ENCODE assay signal across 13 cellular contexts in genomic region chr3:33911525-33912322, GRCh38.
DNase-seq lines count a peak whose midpoint lies in the region; TF ChIP-seq lines count a peak whose summit lies in the region.
"Had no signal": no experiment of that assay in that cellular context is flagged by ENCODE, and none has a peak within 500 bp of the region (broad histone marks: within the 10 kb centered on the region; RNA-seq: fewer than 3 reads in every experiment).

No MANE protein-coding gene starts in this region.

- H3K27me3 Mint-ChIP-seq in H9 (ENCODE audit: low read depth), result peaks cover 2% of the 10 kb centered on the region; the same call in 1 of the 2 replicates
- H3K27me3 Mint-ChIP-seq: activated naive CD8-positive, alpha-beta T cell treated with anti-CD3 and anti-CD28 coated beads, Interleukin-2, amount 10 ng/mL, durations not matched to agents 7 days and 5 days had no signal

- H2BK120ac ChIP-seq in mesendoderm (ENCODE audit: low read depth, low read length) (no peak overlapping the region), H9 (ENCODE audit: low read depth, low read length, poor library complexity, severe bottlenecking) (no peak overlapping the region)

- H3K56ac ChIP-seq in mesendoderm (ENCODE audit: low read length) (no peak overlapping the region), H9 (ENCODE audit: insufficient read length, low read depth, low read length) (no peak overlapping the region)

- H3K27ac Mint-ChIP-seq in H9, result no peak overlapping the region
- H3K27ac Mint-ChIP-seq: activated naive CD8-positive, alpha-beta T cell treated with anti-CD3 and anti-CD28 coated beads, Interleukin-2, amount 10 ng/mL, durations not matched to agents 7 days and 5 days; natural killer cell treated with Interleukin-12 subunit alpha and Interleukin-12 subunit beta and Interleukin-15 and Interleukin-18, amount 100 ng/mL, for 72 hours had no signal

- H3K18ac ChIP-seq in mesendoderm (ENCODE audit: low read length) (no peak overlapping the region), H9 (ENCODE audit: insufficient read length, low read depth, low read length) (no peak overlapping the region)

- H4K8ac ChIP-seq in mesendoderm (ENCODE audit: low read depth, low read length) (no peak overlapping the region), H9 (replicated peaks; ENCODE audit: insufficient read length, low read depth, low read length) (no peak overlapping the region)

- no peak for TF ChIP-seq CTCF in NB4 (IDR thresholded peaks at IDR 0.05; ENCODE audit: low read depth, low read length)
- TF ChIP-seq CTCF in H9 (conservative IDR thresholded peaks at IDR 0.05), result no peak

- H2BK20ac ChIP-seq in H9 (ENCODE audit: low read depth, low read length, poor library complexity, severe bottlenecking), result no peak overlapping the region

- H3K79me2 ChIP-seq in mesendoderm (ENCODE audit: control insufficient read depth, insufficient read depth, low read length) (no peaks in the 10 kb centered on the region), H9 (ENCODE audit: insufficient read depth, low read length) (no peaks in the 10 kb centered on the region)

- no peaks in the 10 kb centered on the region for H4K20me1 ChIP-seq in H9 (ENCODE audit: control insufficient read depth, insufficient read depth, insufficient read length)

- H3K4me3 ChIP-seq in NB4 (ENCODE audit: low read depth, low read length) (no peak overlapping the region), mesendoderm (ENCODE audit: low read length) (no peak overlapping the region)

- no peak overlapping the region for H3K4me3 Mint-ChIP-seq in H9
- H3K4me3 Mint-ChIP-seq: activated naive CD8-positive, alpha-beta T cell treated with anti-CD3 and anti-CD28 coated beads, Interleukin-2, amount 10 ng/mL, durations not matched to agents 7 days and 5 days; natural killer cell treated with Interleukin-12 subunit alpha and Interleukin-12 subunit beta and Interleukin-15 and Interleukin-18, amount 100 ng/mL, for 72 hours had no signal

- no peak overlapping the region for H3K23ac ChIP-seq in mesendoderm (ENCODE audit: low read length)
- no peak overlapping the region for H3K23ac ChIP-seq in H9 (ENCODE audit: insufficient read length, low read depth, low read length)

- peaks cover 3 to 6% of the 10 kb centered on the region in 2 experiments; a peak in 2 of 4 replicates for H3K4me1 Mint-ChIP-seq in H9
- H3K4me1 Mint-ChIP-seq: activated naive CD8-positive, alpha-beta T cell treated with anti-CD3 and anti-CD28 coated beads, Interleukin-2, amount 10 ng/mL, durations not matched to agents 7 days and 5 days had no signal

- peaks cover 3% of the 10 kb centered on the region for H3K4me1 ChIP-seq in mesendoderm (ENCODE audit: control insufficient read depth, low read depth, low read length)
- no peaks in the 10 kb centered on the region for H3K4me1 ChIP-seq in H9 (ENCODE audit: insufficient read depth, low read length)

- no peak overlapping the region for H2BK12ac ChIP-seq in H9 (ENCODE audit: insufficient read length, low read depth, low read length)

- no peak overlapping the region for H2AK5ac ChIP-seq in mesendoderm (ENCODE audit: low read length)
- no peak overlapping the region for H2AK5ac ChIP-seq in H9 (ENCODE audit: insufficient read length, low read length)

- no peak overlapping the region for H4K91ac ChIP-seq in H9 (ENCODE audit: insufficient read length, low read depth, low read length)

- H2BK5ac ChIP-seq in mesendoderm (ENCODE audit: low read length) (no peak overlapping the region), H9 (ENCODE audit: insufficient read length, low read length) (no peak overlapping the region)

- no peaks in the 10 kb centered on the region for H3K9me3 Mint-ChIP-seq in H9
- H3K9me3 Mint-ChIP-seq: activated naive CD8-positive, alpha-beta T cell treated with anti-CD3 and anti-CD28 coated beads, Interleukin-2, amount 10 ng/mL, durations not matched to agents 7 days and 5 days; natural killer cell treated with Interleukin-12 subunit alpha and Interleukin-12 subunit beta and Interleukin-15 and Interleukin-18, amount 100 ng/mL, for 72 hours had no signal

- H3K23me2 ChIP-seq in H9 (ENCODE audit: insufficient read length, low read depth, low read length, poor library complexity, severe bottlenecking), result no peaks in the 10 kb centered on the region

- H2BK15ac ChIP-seq in mesendoderm (replicated peaks; ENCODE audit: low read depth) (no peak overlapping the region), H9 (ENCODE audit: low read depth, low read length) (no peak overlapping the region)

- no peak overlapping the region for H3K4me2 ChIP-seq in mesendoderm (ENCODE audit: low read length)
- no peak overlapping the region for H3K4me2 ChIP-seq in H9 (ENCODE audit: insufficient read depth, insufficient read length, low read length)

- H3K79me1 ChIP-seq in mesendoderm (ENCODE audit: low read length) (no peaks in the 10 kb centered on the region), H9 (ENCODE audit: insufficient read depth, low read depth, low read length, poor library complexity, severe bottlenecking) (no peaks in the 10 kb centered on the region)

- no peak overlapping the region for H4K5ac ChIP-seq in mesendoderm (ENCODE audit: low read length)
- H4K5ac ChIP-seq in H9 (ENCODE audit: insufficient read length, low read depth, low read length), result no peak overlapping the region

- no peaks in the 10 kb centered on the region for H3K36me3 ChIP-seq in mesendoderm (ENCODE audit: control insufficient read depth, insufficient read depth, low read length)

- peak; percentile 81 for DNase-seq in EL
- peak; percentile 51 for DNase-seq in NB4 (ENCODE audit: low read depth)
- peak; percentile 24 for DNase-seq in astrocyte of the hippocampus (ENCODE audit: low read depth, low spot score)
- DNase-seq in mesendoderm, result peak; percentile 23
- DNase-seq in H9, result no peak
- DNase-seq in stimulated activated CD4-positive, alpha-beta T cell treated with anti-CD3 and anti-CD28 coated beads, Interleukin-4, amount 100 ng/mL, for 4 hours, result no peak
- DNase-seq in middle frontal gyrus (ENCODE audit: extremely low spot score, low spot score), result no peak
- DNase-seq in GOT3 (lab: John Stamatoyannopoulos, UW), result no peak
- DNase-seq: activated CD4-positive, alpha-beta T cell treated with anti-CD3 and anti-CD28 coated beads for 4 hours; activated naive CD8-positive, alpha-beta T cell treated with anti-CD3 and anti-CD28 coated beads, Interleukin-2, amount 10 ng/mL, durations not matched to agents 7 days and 5 days; Caco-2; stimulated activated CD4-positive, alpha-beta T cell treated with anti-CD3 and anti-CD28 coated beads, Interleukin-15, amount 100 ng/mL, for 24 hours had no signal

- H3K9me3 ChIP-seq in H9 (ENCODE audit: control insufficient read depth, low read depth, low read length), result no peaks in the 10 kb centered on the region
- H3K9me3 ChIP-seq: Caco-2 had no signal

- H3T11ph ChIP-seq in H9 (ENCODE audit: low read length), result no peak overlapping the region

- H3K14ac ChIP-seq in H9 (ENCODE audit: insufficient read depth, low read length), result no peak overlapping the region

- no peaks in the 10 kb centered on the region; a peak in 1 of 7 replicates for H3K36me3 Mint-ChIP-seq in H9 (ENCODE audit: insufficient read depth in 1 of 3, low read depth in 3 of 3)
- H3K36me3 Mint-ChIP-seq: activated naive CD8-positive, alpha-beta T cell treated with anti-CD3 and anti-CD28 coated beads, Interleukin-2, amount 10 ng/mL, durations not matched to agents 7 days and 5 days; natural killer cell treated with Interleukin-12 subunit alpha and Interleukin-12 subunit beta and Interleukin-15 and Interleukin-18, amount 100 ng/mL, for 72 hours had no signal

- H3K27ac ChIP-seq in mesendoderm (ENCODE audit: low read depth, low read length) (no peak overlapping the region), H9 (ENCODE audit: insufficient read length, low read depth, low read length) (no peak overlapping the region)

- TF ChIP-seq POLR2A in NB4 (IDR thresholded peaks at IDR 0.05; ENCODE audit: extremely low read depth, insufficient read length), result no peak

- no peak overlapping the region for H2AFZ ChIP-seq in H9 (ENCODE audit: low read length)

- H3K27me3 ChIP-seq in mesendoderm (ENCODE audit: insufficient read depth, low read length, poor library complexity) (no peaks in the 10 kb centered on the region), H9 (ENCODE audit: insufficient read depth, low read length) (no peaks in the 10 kb centered on the region)

- H3K4ac ChIP-seq in mesendoderm (ENCODE audit: low read depth, low read length) (no peak overlapping the region), H9 (ENCODE audit: low read depth, low read length) (no peak overlapping the region)

- WGBS in mesendoderm (ENCODE audit: extremely low coverage, insufficient coverage, low lambda C conversion rate), result no CpG with 5 or more reads among the region's 4 CpGs
- WGBS in H9 (ENCODE audit: extremely low coverage, insufficient read length, low lambda C conversion rate), result no CpG with 5 or more reads among the region's 4 CpGs

- H3K9ac ChIP-seq in mesendoderm (ENCODE audit: low read length) (no peak overlapping the region), H9 (ENCODE audit: extremely low read depth, insufficient read length, low read length) (no peak overlapping the region)

Comparison
In these comparisons a context has a peak if more than half of its experiments do, and no peak if none do; other contexts are left out.
1. DNase-seq: peak in EL (single experiment), NB4 (single experiment), astrocyte of the hippocampus (single experiment) and mesendoderm (single experiment); none in H9 (single experiment), stimulated activated CD4-positive, alpha-beta T cell treated with anti-CD3 and anti-CD28 coated beads, Interleukin-4, amount 100 ng/mL, for 4 hours (0 of 2), middle frontal gyrus (single experiment) and GOT3 (single experiment).